1 cellular context compared by ENCODE assay signal in the genomic region with DNA sequence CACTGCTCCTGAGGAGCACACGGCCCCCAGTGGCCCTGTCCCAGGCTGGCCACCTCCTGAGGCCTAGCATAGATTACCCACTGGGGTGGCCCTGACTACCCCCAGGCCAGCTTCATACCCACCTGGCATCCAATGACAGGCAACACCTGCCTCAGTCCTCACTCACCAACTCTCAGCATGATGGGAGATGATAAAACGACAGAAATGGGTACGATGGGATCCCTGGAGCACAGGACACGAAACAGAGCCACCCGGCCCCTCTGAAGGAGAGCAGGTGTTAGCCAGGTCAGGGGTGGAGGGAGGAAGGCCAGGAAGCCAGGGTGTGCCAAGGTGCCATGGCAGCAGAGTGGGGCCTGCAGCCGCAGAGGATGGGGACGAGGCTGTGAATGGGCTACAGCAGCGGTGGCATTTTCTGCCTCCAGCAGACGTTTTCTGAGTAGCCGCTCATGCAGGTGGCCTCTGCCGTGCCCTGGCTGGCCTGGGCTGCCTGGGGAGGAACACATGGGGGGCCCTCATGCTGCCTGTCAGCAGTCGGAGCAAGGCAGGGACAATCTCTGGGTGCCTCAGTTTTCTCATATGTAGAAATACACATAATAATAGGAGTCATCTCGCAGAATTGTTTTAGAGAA.
TF ChIP-seq lines count a peak whose summit lies in the region.

No MANE protein-coding gene starts in this region.

TF ChIP-seq in GM23338, 12 proteins besides CTCF, POLR2A, EP300 and RAD21 (continued from another document):
- no peak for TF ChIP-seq POLR2AphosphoS5 (IDR thresholded peaks at IDR 0.05; ENCODE audit: low read depth)
- TF ChIP-seq EZH2 (IDR thresholded peaks at IDR 0.05; ENCODE audit: low read depth, unreplicated experiment) = no peak
